In genomic region chr1:150579110-150579954, GRCh38 we compare ENCODE assay signal across 1 cellular context.
TF ChIP-seq lines count a peak whose summit lies in the region.

Gene MCL1 (minus strand): TSS chr1:150579610. CDS start chr1:150579530, 80 bp downstream.

TF ChIP-seq in K562, 482 proteins besides CTCF, POLR2A, EP300 and RAD21 (continued from another document and continues in another):
- no peak for TF ChIP-seq NKRF (IDR thresholded peaks at IDR 0.05; ENCODE audit: borderline replicate concordance)
- peak; percentile 86 for TF ChIP-seq ZNF589 (CRISPR knock-in tag; IDR thresholded peaks at IDR 0.05; ENCODE audit: low read depth)
- TF ChIP-seq ZNF655 (CRISPR knock-in tag; IDR thresholded peaks at IDR 0.05): no peak
- TF ChIP-seq, protein P1, sequence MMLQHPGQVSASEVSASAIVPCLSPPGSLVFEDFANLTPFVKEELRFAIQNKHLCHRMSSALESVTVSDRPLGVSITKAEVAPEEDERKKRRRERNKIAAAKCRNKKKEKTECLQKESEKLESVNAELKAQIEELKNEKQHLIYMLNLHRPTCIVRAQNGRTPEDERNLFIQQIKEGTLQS (IDR thresholded peaks at IDR 0.05): no peak
- TF ChIP-seq, protein P1 (CRISPR knock-in tag; conservative IDR thresholded peaks at IDR 0.05): peak; percentile 24; the same call in 1 of the 2 replicates
- TF ChIP-seq, protein P2, sequence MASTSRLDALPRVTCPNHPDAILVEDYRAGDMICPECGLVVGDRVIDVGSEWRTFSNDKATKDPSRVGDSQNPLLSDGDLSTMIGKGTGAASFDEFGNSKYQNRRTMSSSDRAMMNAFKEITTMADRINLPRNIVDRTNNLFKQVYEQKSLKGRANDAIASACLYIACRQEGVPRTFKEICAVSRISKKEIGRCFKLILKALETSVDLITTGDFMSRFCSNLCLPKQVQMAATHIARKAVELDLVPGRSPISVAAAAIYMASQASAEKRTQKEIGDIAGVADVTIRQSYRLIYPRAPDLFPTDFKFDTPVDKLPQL (IDR thresholded peaks at IDR 0.05; ENCODE audit: extremely low read depth, insufficient read length): peak; percentile 80
- no peak for TF ChIP-seq ZBTB8A (IDR thresholded peaks at IDR 0.05; ENCODE audit: partially characterized antibody)
- peak in 1 of 2 experiments; percentile 46; a peak in 1 of 4 replicates for TF ChIP-seq HDAC1 (IDR thresholded peaks at IDR 0.05)
- peak; percentile 91 for TF ChIP-seq VEZF1 (CRISPR knock-in tag; IDR thresholded peaks at IDR 0.05)
- no peak for TF ChIP-seq ZNF445 (CRISPR knock-in tag; IDR thresholded peaks at IDR 0.05; ENCODE audit: low read depth)
- peak in 1 of 2 experiments; percentile 79; a peak in 2 of 4 replicates for TF ChIP-seq SIN3A (IDR thresholded peaks at IDR 0.05; ENCODE audit: borderline replicate concordance in 2 of 2, control insufficient read depth in 1 of 2, low read depth in 2 of 2, low read length in 2 of 2)
- TF ChIP-seq ZNF143 (CRISPR knock-in tag; IDR thresholded peaks at IDR 0.05): no peak
- TF ChIP-seq CSDE1 (IDR thresholded peaks at IDR 0.05): no peak; a peak in 1 of 4 replicates
- TF ChIP-seq ZNF224 (CRISPR knock-in tag; IDR thresholded peaks at IDR 0.05): peak; percentile 14; the same call in 1 of the 2 replicates
- peak; percentile 59; the same call in 1 of the 2 replicates for TF ChIP-seq CEBPB (tag; IDR thresholded peaks at IDR 0.05)
- no peak for TF ChIP-seq ZNF57 (CRISPR knock-in tag; IDR thresholded peaks at IDR 0.05)
- no peak for TF ChIP-seq STAT5B (CRISPR knock-in tag; IDR thresholded peaks at IDR 0.05)
- TF ChIP-seq, protein P3, sequence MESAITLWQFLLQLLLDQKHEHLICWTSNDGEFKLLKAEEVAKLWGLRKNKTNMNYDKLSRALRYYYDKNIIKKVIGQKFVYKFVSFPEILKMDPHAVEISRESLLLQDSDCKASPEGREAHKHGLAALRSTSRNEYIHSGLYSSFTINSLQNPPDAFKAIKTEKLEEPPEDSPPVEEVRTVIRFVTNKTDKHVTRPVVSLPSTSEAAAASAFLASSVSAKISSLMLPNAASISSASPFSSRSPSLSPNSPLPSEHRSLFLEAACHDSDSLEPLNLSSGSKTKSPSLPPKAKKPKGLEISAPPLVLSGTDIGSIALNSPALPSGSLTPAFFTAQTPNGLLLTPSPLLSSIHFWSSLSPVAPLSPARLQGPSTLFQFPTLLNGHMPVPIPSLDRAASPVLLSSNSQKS (CRISPR knock-in tag; IDR thresholded peaks at IDR 0.05): no peak
- TF ChIP-seq BRF1 (IDR thresholded peaks at IDR 0.05; ENCODE audit: borderline replicate concordance, extremely low read depth, insufficient read length): no peak
- TF ChIP-seq ZBTB17 (CRISPR knock-in tag; IDR thresholded peaks at IDR 0.05): peak; percentile 80
- TF ChIP-seq ZKSCAN3 (CRISPR knock-in tag; IDR thresholded peaks at IDR 0.05): no peak
- no peak for TF ChIP-seq KLF6 (CRISPR knock-in tag; IDR thresholded peaks at IDR 0.05; ENCODE audit: borderline replicate concordance)
- TF ChIP-seq GABPA (tag; conservative IDR thresholded peaks at IDR 0.05; ENCODE audit: low read depth): peak; percentile 91
- TF ChIP-seq SP1 (CRISPR knock-in tag; IDR thresholded peaks at IDR 0.05): peak; percentile 46; the same call in 1 of the 2 replicates
- TF ChIP-seq MAFG (tag; conservative IDR thresholded peaks at IDR 0.05): no peak
- TF ChIP-seq, protein P4, sequence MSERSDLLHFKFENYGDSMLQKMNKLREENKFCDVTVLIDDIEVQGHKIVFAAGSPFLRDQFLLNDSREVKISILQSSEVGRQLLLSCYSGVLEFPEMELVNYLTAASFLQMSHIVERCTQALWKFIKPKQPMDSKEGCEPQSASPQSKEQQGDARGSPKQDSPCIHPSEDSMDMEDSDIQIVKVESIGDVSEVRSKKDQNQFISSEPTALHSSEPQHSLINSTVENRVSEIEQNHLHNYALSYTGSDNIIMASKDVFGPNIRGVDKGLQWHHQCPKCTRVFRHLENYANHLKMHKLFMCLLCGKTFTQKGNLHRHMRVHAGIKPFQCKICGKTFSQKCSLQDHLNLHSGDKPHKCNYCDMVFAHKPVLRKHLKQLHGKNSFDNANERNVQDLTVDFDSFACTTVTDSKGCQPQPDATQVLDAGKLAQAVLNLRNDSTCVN (CRISPR knock-in tag; IDR thresholded peaks at IDR 0.05): no peak
- TF ChIP-seq ZNF133 (CRISPR knock-in tag; IDR thresholded peaks at IDR 0.05): no peak
- TF ChIP-seq ETV5 (CRISPR knock-in tag; IDR thresholded peaks at IDR 0.05; ENCODE audit: low read depth): peak; percentile 94
- TF ChIP-seq MYBL2 (IDR thresholded peaks at IDR 0.05; ENCODE audit: low read depth): no peak
- no peak for TF ChIP-seq MYBL2 (CRISPR knock-in tag; IDR thresholded peaks at IDR 0.05; ENCODE audit: borderline replicate concordance)
- TF ChIP-seq ZNF586 (CRISPR knock-in tag; conservative IDR thresholded peaks at IDR 0.05): 0 out of 2 replicates have a peak, but pooled peaks have one; percentile 48
- TF ChIP-seq ZEB2 (IDR thresholded peaks at IDR 0.05): no peak
- TF ChIP-seq E2F5 (CRISPR knock-in tag; IDR thresholded peaks at IDR 0.05): no peak
- TF ChIP-seq ZBTB11 (CRISPR knock-in tag; IDR thresholded peaks at IDR 0.05): peak in 1 of 3 experiments; percentile 65; a peak in 2 of 6 replicates
- no peak for TF ChIP-seq E2F3 (CRISPR knock-in tag; IDR thresholded peaks at IDR 0.05)
- no peak for TF ChIP-seq BMI1 (IDR thresholded peaks at IDR 0.05; ENCODE audit: low read length)
- TF ChIP-seq TRIM28 (IDR thresholded peaks at IDR 0.05): no peak
- no peak for TF ChIP-seq GMEB1 (CRISPR knock-in tag; IDR thresholded peaks at IDR 0.05)
- TF ChIP-seq, protein P5, sequence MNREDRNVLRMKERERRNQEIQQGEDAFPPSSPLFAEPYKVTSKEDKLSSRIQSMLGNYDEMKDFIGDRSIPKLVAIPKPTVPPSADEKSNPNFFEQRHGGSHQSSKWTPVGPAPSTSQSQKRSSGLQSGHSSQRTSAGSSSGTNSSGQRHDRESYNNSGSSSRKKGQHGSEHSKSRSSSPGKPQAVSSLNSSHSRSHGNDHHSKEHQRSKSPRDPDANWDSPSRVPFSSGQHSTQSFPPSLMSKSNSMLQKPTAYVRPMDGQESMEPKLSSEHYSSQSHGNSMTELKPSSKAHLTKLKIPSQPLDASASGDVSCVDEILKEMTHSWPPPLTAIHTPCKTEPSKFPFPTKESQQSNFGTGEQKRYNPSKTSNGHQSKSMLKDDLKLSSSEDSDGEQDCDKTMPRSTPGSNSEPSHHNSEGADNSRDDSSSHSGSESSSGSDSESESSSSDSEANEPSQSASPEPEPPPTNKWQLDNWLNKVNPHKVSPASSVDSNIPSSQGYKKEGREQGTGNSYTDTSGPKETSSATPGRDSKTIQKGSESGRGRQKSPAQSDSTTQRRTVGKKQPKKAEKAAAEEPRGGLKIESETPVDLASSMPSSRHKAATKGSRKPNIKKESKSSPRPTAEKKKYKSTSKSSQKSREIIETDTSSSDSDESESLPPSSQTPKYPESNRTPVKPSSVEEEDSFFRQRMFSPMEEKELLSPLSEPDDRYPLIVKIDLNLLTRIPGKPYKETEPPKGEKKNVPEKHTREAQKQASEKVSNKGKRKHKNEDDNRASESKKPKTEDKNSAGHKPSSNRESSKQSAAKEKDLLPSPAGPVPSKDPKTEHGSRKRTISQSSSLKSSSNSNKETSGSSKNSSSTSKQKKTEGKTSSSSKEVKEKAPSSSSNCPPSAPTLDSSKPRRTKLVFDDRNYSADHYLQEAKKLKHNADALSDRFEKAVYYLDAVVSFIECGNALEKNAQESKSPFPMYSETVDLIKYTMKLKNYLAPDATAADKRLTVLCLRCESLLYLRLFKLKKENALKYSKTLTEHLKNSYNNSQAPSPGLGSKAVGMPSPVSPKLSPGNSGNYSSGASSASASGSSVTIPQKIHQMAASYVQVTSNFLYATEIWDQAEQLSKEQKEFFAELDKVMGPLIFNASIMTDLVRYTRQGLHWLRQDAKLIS (CRISPR knock-in tag; IDR thresholded peaks at IDR 0.05): peak; percentile 96
- no peak for TF ChIP-seq GATA2 (CRISPR knock-in tag; IDR thresholded peaks at IDR 0.05)
- TF ChIP-seq RBM34 (IDR thresholded peaks at IDR 0.05; ENCODE audit: borderline replicate concordance, insufficient read depth, low read length): no peak
- TF ChIP-seq THRB (CRISPR knock-in tag; conservative IDR thresholded peaks at IDR 0.05): 0 out of 2 replicates have a peak, but pooled peaks have one; percentile 11
